ENCODE assay signal across 24 cellular contexts in the genomic region with DNA sequence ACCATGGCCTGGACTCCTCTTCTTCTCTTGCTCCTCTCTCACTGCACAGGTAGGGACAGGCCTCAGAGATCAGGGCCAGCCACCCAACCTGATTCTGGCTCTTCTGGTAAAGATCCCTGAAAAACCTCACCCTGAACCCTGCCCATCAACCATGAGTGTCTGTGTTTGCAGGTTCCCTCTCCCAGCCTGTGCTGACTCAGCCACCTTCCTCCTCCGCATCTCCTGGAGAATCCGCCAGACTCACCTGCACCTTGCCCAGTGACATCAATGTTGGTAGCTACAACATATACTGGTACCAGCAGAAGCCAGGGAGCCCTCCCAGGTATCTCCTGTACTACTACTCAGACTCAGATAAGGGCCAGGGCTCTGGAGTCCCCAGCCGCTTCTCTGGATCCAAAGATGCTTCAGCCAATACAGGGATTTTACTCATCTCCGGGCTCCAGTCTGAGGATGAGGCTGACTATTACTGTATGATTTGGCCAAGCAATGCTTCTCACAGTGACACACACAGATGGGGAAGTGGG.
"Had no signal": no experiment of that assay in that cellular context is flagged by ENCODE, and none has a peak within 500 bp of the region (broad histone marks: within the 10 kb centered on the region; RNA-seq: fewer than 3 reads in every experiment).

No MANE protein-coding gene starts in this region.

- DNase-seq: activated CD4-positive, alpha-beta T cell treated with anti-CD3 and anti-CD28 coated beads for 1 hour; activated CD4-positive, alpha-beta T cell treated with anti-CD3 and anti-CD28 coated beads, Interleukin-2, amount 10 ng/mL, durations not matched to agents 24 days and 14 days; activated CD4-positive, alpha-beta T cell treated with anti-CD3 and anti-CD28 coated beads, Interleukin-2, amount 50 U/mL, for 48 hours; activated CD8-positive, alpha-beta memory T cell treated with anti-CD3 and anti-CD28 coated beads, Interleukin-2, amount 10 ng/mL, durations not matched to agents 7 days and 5 days; activated gamma-delta T cell; activated naive CD4-positive, alpha-beta T cell treated with anti-CD3 and anti-CD28 coated beads for 36 hours; activated T-cell treated with anti-CD3 and anti-CD28 coated beads, Interleukin-2, amount 50 U/mL, for 24 hours; Karpas-422; MM.1S; NCI-H1105; NCI-H1436; NCI-H1694 treated with DMSO at 0.1 percent for 48 hours; NCI-H2029 treated with DMSO at 0.1 percent for 48 hours; NCI-H345; NCI-H510A; NCI-H526 treated with DMSO at 0.1 percent for 48 hours; NCI-H82; PC-3; SHP77; T-helper 9 cell had no signal

- FAIRE-seq: RCC 7860 had no signal

- H3K27ac Mint-ChIP-seq: activated CD4-positive, alpha-beta T cell treated with anti-CD3 and anti-CD28 coated beads, Interleukin-2, amount 10 ng/mL, durations not matched to agents 24 days and 14 days; activated CD8-positive, alpha-beta memory T cell treated with anti-CD3 and anti-CD28 coated beads, Interleukin-2, amount 10 ng/mL, durations not matched to agents 7 days and 5 days; activated naive CD4-positive, alpha-beta T cell treated with anti-CD3 and anti-CD28 coated beads for 36 hours; activated naive CD8-positive, alpha-beta T cell; activated T-cell treated with anti-CD3 and anti-CD28 coated beads, Interleukin-2, amount 50 U/mL, for 24 hours; T-helper 1 cell treated with Interleukin-12 subunit alpha and Interleukin-12 subunit beta and Interleukin-4 antibody, amounts not matched to agents 30 μg/mL and 1 μg/mL, for 36 hours; WTC11 had no signal

- H3K9me3 Mint-ChIP-seq: activated CD4-positive, alpha-beta T cell treated with anti-CD3 and anti-CD28 coated beads, Interleukin-2, amount 10 ng/mL, durations not matched to agents 24 days and 14 days; activated naive CD4-positive, alpha-beta T cell treated with anti-CD3 and anti-CD28 coated beads for 36 hours; activated T-cell treated with anti-CD3 and anti-CD28 coated beads, Interleukin-2, amount 50 U/mL, for 24 hours; T-helper 1 cell treated with Interleukin-12 subunit alpha and Interleukin-12 subunit beta and Interleukin-4 antibody, amounts not matched to agents 30 μg/mL and 1 μg/mL, for 36 hours; WTC11 had no signal

- H3K4me1 Mint-ChIP-seq: activated CD4-positive, alpha-beta T cell treated with anti-CD3 and anti-CD28 coated beads, Interleukin-2, amount 10 ng/mL, durations not matched to agents 24 days and 14 days; activated CD8-positive, alpha-beta memory T cell treated with anti-CD3 and anti-CD28 coated beads, Interleukin-2, amount 10 ng/mL, durations not matched to agents 7 days and 5 days had no signal

- ATAC-seq: activated CD8-positive, alpha-beta memory T cell treated with anti-CD3 and anti-CD28 coated beads, Interleukin-2, amount 10 ng/mL, durations not matched to agents 7 days and 5 days; PC-3; WTC11 had no signal

- H3K4me3 Mint-ChIP-seq: activated CD4-positive, alpha-beta T cell treated with anti-CD3 and anti-CD28 coated beads, Interleukin-2, amount 10 ng/mL, durations not matched to agents 24 days and 14 days; activated CD8-positive, alpha-beta memory T cell treated with anti-CD3 and anti-CD28 coated beads, Interleukin-2, amount 10 ng/mL, durations not matched to agents 7 days and 5 days; activated naive CD4-positive, alpha-beta T cell treated with anti-CD3 and anti-CD28 coated beads for 36 hours; activated naive CD8-positive, alpha-beta T cell; activated T-cell treated with anti-CD3 and anti-CD28 coated beads, Interleukin-2, amount 50 U/mL, for 24 hours; T-helper 1 cell treated with Interleukin-12 subunit alpha and Interleukin-12 subunit beta and Interleukin-4 antibody, amounts not matched to agents 30 μg/mL and 1 μg/mL, for 36 hours; WTC11 had no signal

- H3K36me3 Mint-ChIP-seq: activated CD8-positive, alpha-beta memory T cell treated with anti-CD3 and anti-CD28 coated beads, Interleukin-2, amount 10 ng/mL, durations not matched to agents 7 days and 5 days; activated naive CD8-positive, alpha-beta T cell; WTC11 had no signal
